ENCODE assay signal across 8 cellular contexts in genomic region chr17:76726231-76726765, GRCh38. TPM values are rescaled to one million over a fixed set of nuclear protein-coding genes. Genes with fewer than 3 reads are reported as not detected.
DNase-seq lines count a peak whose midpoint lies in the region; ATAC-seq, FAIRE-seq and TF ChIP-seq lines count a peak whose summit lies in the region.

Gene JMJD6 (minus strand): TSS chr17:76726606. CDS start chr17:76726475, 131 bp downstream.

- 1% methylated on average over 46 of the region's 59 CpGs for WGBS in GM12878 (ENCODE audit: insufficient coverage, insufficient replicate concordance, low lambda C conversion rate, missing lambda C conversion rate)

- peak within 1 kb of the TSS; percentile 98 for H3K27ac ChIP-seq in GM12878 (ENCODE audit: control insufficient read depth, insufficient read depth)

- H3K36me3 ChIP-seq in GM12878 (ENCODE audit: control insufficient read depth in 2 of 2, insufficient read depth in 2 of 2, low read length in 1 of 2) = peaks cover 0 to 15% of the 10 kb centered on the region in 2 experiments; a peak in 2 of 4 replicates

- CTCF ChIA-PET in activated CD8-positive, alpha-beta memory T cell treated with anti-CD3 and anti-CD28 coated beads for 36 hours (lab: Charles Lee) = interaction anchor here (0.7 to 2.9 kb wide), 4 partner anchors 10 to 60 kb away, joined by 3 to 18 read pairs (median 10); partner anchors contain the start of genes MFSD11 and SRSF2
- CTCF ChIA-PET in GM12878 (lab: Yijun Ruan, JAX) = interaction anchor here (3.4 to 7.2 kb wide), 2 partner anchors 9 to 12 kb away, joined by 12 to 65 read pairs; no protein-coding TSS in a partner anchor

- ATAC-seq in HG02759 (IDR thresholded peaks at IDR 0.05; ENCODE audit: unreplicated experiment) = peak; percentile 80
- peak; percentile 92 for ATAC-seq in SK-N-SH treated with all-trans-retinoic acid at 6 μM for 48 hours
- peak; percentile 85 for ATAC-seq in GM12878

- peak; percentile 82 for FAIRE-seq in GM12878 (lab: Jason Lieb, UNC)

- TF ChIP-seq RAD21 in GM12878 (IDR thresholded peaks at IDR 0.05; ENCODE audit: insufficient read depth, low read depth, low read length) = no peak

- peak within 1 kb of the TSS; percentile 98 for H3K9ac ChIP-seq in GM12878 (ENCODE audit: control insufficient read depth, insufficient read depth, low read length)

- peak within 1 kb of the TSS; percentile 97 for H3K4me3 ChIP-seq in GM12878
- H3K4me3 ChIP-seq in retinal pigment epithelial cell (ENCODE audit: low read length) = peak within 1 kb of the TSS; percentile 80

- peak; percentile 82 for TF ChIP-seq POLR2A in GM12878 (IDR thresholded peaks at IDR 0.05; ENCODE audit: low read depth, low read length)

- POLR2A ChIA-PET in activated CD8-positive, alpha-beta memory T cell treated with anti-CD3 and anti-CD28 coated beads for 36 hours (lab: Charles Lee) = interaction anchor here (0.9 to 6.6 kb wide), 5 partner anchors 8 to 168 kb away, joined by 3 to 87 read pairs (median 6); partner anchors contain the start of genes MFSD11 and SRSF2
- POLR2A ChIA-PET in GM12878 (lab: Charles Lee) = interaction anchor here (1.1 to 4.4 kb wide), 3 partner anchors 11 to 64 kb away, joined by 3 to 60 read pairs (median 3); partner anchors contain the start of genes MFSD11 and SRSF2

- TF ChIP-seq EP300 in GM12878 (IDR thresholded peaks at IDR 0.05; ENCODE audit: borderline replicate concordance in 1 of 2, control insufficient read depth in 1 of 2, low read depth in 2 of 2, low read length in 2 of 2) = no peak

- RAD21 ChIA-PET in GM12878 (lab: Charles Lee; ENCODE audit: unreplicated experiment) = interaction anchor here (0.6 to 1.1 kb wide), 2 partner anchors 9 to 414 kb away, joined by 3 to 4 read pairs; partner anchors contain the start of gene SEC14L1

- TF ChIP-seq CTCF in GM12878 (IDR thresholded peaks at IDR 0.05 in 2 of 3, conservative IDR thresholded peaks at IDR 0.05 in 1 of 3; ENCODE audit: control insufficient read depth in 2 of 3, extremely low read depth in 1 of 3, insufficient read depth in 1 of 3, low read depth in 3 of 3, low read length in 3 of 3) (no peak), retinal pigment epithelial cell (conservative IDR thresholded peaks at IDR 0.05; ENCODE audit: low read depth, low read length) (no peak)

- H3K9me3 ChIP-seq in GM12878 (replicated peaks; ENCODE audit: control insufficient read depth, insufficient read depth, low read length) = no peaks in the 10 kb centered on the region

- in situ Hi-C loops in GM12878 (cut with MboI) = no loop called here

- no peaks in the 10 kb centered on the region for H4K20me1 ChIP-seq in GM12878 (ENCODE audit: control insufficient read depth, insufficient read depth)

- peak within 1 kb of the TSS; percentile 78 for H2AFZ ChIP-seq in GM12878 (ENCODE audit: control insufficient read depth, low read depth, low read length)

- peaks cover 68% of the 10 kb centered on the region for H3K79me2 ChIP-seq in GM12878 (ENCODE audit: control insufficient read depth, insufficient read depth, low read length)

- H3K4me2 ChIP-seq in GM12878 (ENCODE audit: control insufficient read depth, insufficient read depth) = peak within 1 kb of the TSS; percentile 68

- H3K27me3 ChIP-seq in GM12878 (replicated peaks in 1 of 2; ENCODE audit: control insufficient read depth in 2 of 2, insufficient read depth in 2 of 2, low read length in 1 of 2) = no peaks in the 10 kb centered on the region

- intact Hi-C loops in GM12878 (cut with micrococcal nuclease; ENCODE audit: unreplicated experiment) = loop anchor here (5.0 kb wide), 1 partner anchor 111 kb away; no protein-coding TSS in a partner anchor

- BruUV-seq in GM12878 (replicated peaks; lab: Mats Ljungman, UMichigan) = TSS peak; percentile 82

- no peaks in the 10 kb centered on the region; the same call in 1 of the 2 replicates for H3K4me1 ChIP-seq in GM12878 (ENCODE audit: control insufficient read depth, insufficient read depth, low read length)

- SMC1A ChIA-PET in GM12878 (lab: Charles Lee; ENCODE audit: uncharacterized antibody, unreplicated experiment) = interaction anchor here (1.0 kb wide), 1 partner anchor 20 kb away, joined by 3 read pairs; no protein-coding TSS in a partner anchor

- DNase-seq in activated CD8-positive, alpha-beta memory T cell treated with anti-CD3 and anti-CD28 coated beads, Interleukin-2, amount 50 U/mL, for 48 hours = no peak
- peak; percentile 95 for DNase-seq in NCI-H1105 treated with DMSO at 0.1 percent for 48 hours (lab: John Stamatoyannopoulos, UW)
- peak; percentile 86 for DNase-seq in GM12878 (ENCODE audit: low read depth, low spot score)
- DNase-seq in iPS DF 19.7 (ENCODE audit: low read depth, low spot score) = peak; percentile 86
- peak; percentile 82 for DNase-seq in retinal pigment epithelial cell (ENCODE audit: low read depth)

TF ChIP-seq in SK-N-SH treated with all-trans-retinoic acid at 6 μM for 48 hours, 23 proteins besides CTCF, POLR2A, EP300 and RAD21:
- TF ChIP-seq ESRRG (CRISPR knock-in tag; IDR thresholded peaks at IDR 0.05) = no peak
- TF ChIP-seq, protein P1, sequence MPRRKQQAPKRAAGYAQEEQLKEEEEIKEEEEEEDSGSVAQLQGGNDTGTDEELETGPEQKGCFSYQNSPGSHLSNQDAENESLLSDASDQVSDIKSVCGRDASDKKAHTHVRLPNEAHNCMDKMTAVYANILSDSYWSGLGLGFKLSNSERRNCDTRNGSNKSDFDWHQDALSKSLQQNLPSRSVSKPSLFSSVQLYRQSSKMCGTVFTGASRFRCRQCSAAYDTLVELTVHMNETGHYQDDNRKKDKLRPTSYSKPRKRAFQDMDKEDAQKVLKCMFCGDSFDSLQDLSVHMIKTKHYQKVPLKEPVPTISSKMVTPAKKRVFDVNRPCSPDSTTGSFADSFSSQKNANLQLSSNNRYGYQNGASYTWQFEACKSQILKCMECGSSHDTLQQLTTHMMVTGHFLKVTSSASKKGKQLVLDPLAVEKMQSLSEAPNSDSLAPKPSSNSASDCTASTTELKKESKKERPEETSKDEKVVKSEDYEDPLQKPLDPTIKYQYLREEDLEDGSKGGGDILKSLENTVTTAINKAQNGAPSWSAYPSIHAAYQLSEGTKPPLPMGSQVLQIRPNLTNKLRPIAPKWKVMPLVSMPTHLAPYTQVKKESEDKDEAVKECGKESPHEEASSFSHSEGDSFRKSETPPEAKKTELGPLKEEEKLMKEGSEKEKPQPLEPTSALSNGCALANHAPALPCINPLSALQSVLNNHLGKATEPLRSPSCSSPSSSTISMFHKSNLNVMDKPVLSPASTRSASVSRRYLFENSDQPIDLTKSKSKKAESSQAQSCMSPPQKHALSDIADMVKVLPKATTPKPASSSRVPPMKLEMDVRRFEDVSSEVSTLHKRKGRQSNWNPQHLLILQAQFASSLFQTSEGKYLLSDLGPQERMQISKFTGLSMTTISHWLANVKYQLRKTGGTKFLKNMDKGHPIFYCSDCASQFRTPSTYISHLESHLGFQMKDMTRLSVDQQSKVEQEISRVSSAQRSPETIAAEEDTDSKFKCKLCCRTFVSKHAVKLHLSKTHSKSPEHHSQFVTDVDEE (CRISPR knock-in tag; IDR thresholded peaks at IDR 0.05) = peak; percentile 17; the same call in 1 of the 2 replicates

TF ChIP-seq in GM12878, 131 proteins besides CTCF, POLR2A, EP300 and RAD21 (continues in another document):
- TF ChIP-seq CREM (IDR thresholded peaks at IDR 0.05; ENCODE audit: low read depth) = peak; percentile 96
- no peak for TF ChIP-seq ZBTB33 (IDR thresholded peaks at IDR 0.05)
- no peak for TF ChIP-seq NRF1 (conservative IDR thresholded peaks at IDR 0.05; ENCODE audit: low read depth, low read length)
- TF ChIP-seq TCF12 (IDR thresholded peaks at IDR 0.05; ENCODE audit: low read depth, low read length) = peak; percentile 81; the same call in 1 of the 2 replicates

RNA-seq across cellular contexts. Expression of gene JMJD6, which starts in this region (rescaled TPM):
- total RNA-seq in activated CD8-positive, alpha-beta memory T cell treated with anti-CD3 and anti-CD28 coated beads for 36 hours = 10 to 100 TPM; 72.2 to 76.2 TPM
- 22.2 and 23.3 TPM in 2 replicates for total RNA-seq in GM12878 (2013; cell fraction: nucleolus; rRNA removed)
- total RNA-seq in GM12878 (2014; rRNA removed) = 17.0 and 18.2 TPM in 2 replicates
- 16.7 and 19.2 TPM in 2 replicates for total RNA-seq in GM12878 (2014; rRNA removed; fragmentation: Illumina TruSeq; extraction: Trizol)
- 26.8 and 30.4 TPM in 2 replicates for total RNA-seq in GM12878 (2021)
- polyA plus RNA-seq in GM12878 (2011; ENCODE audit: low read depth) = 18.4 TPM
- polyA plus RNA-seq in GM12878 (2011; rRNA removed) = 12.5 and 22.5 TPM in 2 replicates
- 27.6 and 31.8 TPM in 2 replicates for polyA plus RNA-seq in GM12878 (2011; cell fraction: cytosol; rRNA removed)
- polyA plus RNA-seq in GM12878 (2011; cell fraction: nucleus; rRNA removed) = 66.5 and 72.0 TPM in 2 replicates
- 22.8 and 29.0 TPM in 2 replicates for polyA plus RNA-seq in GM12878 (2012)
- 19.1 and 21.8 TPM in 2 replicates for polyA plus RNA-seq in GM12878 (2014; fragmentation: Illumina TruSeq; extraction: Trizol)
- 1 to 10 TPM; 1.2 to 6.5 TPM for polyA plus RNA-seq in GM12878 (2014; fragmentation: Nextera tagmentation; extraction: Ambion mirVana)
- polyA plus RNA-seq in GM12878 (2014; rRNA removed) = 24.2 and 27.6 TPM in 2 replicates
- polyA plus RNA-seq in GM12878 (2016; fragmentation: Nextera tagmentation; extraction: Ambion mirVana) = 10 to 100 TPM; 32.6 to 36.0 TPM
- polyA minus RNA-seq in GM12878 (2011; rRNA and poly(A)+ RNA removed) = 9.0 and 10.2 TPM in 2 replicates
- 6.4 and 6.7 TPM in 2 replicates for polyA minus RNA-seq in GM12878 (2011; cell fraction: cytosol; rRNA and poly(A)+ RNA removed)
- 10.4 and 16.3 TPM in 2 replicates for polyA minus RNA-seq in GM12878 (2011; cell fraction: nucleus; rRNA and poly(A)+ RNA removed)
